Comparison of ENCODE assay signal across 8 cellular contexts in the genomic region with DNA sequence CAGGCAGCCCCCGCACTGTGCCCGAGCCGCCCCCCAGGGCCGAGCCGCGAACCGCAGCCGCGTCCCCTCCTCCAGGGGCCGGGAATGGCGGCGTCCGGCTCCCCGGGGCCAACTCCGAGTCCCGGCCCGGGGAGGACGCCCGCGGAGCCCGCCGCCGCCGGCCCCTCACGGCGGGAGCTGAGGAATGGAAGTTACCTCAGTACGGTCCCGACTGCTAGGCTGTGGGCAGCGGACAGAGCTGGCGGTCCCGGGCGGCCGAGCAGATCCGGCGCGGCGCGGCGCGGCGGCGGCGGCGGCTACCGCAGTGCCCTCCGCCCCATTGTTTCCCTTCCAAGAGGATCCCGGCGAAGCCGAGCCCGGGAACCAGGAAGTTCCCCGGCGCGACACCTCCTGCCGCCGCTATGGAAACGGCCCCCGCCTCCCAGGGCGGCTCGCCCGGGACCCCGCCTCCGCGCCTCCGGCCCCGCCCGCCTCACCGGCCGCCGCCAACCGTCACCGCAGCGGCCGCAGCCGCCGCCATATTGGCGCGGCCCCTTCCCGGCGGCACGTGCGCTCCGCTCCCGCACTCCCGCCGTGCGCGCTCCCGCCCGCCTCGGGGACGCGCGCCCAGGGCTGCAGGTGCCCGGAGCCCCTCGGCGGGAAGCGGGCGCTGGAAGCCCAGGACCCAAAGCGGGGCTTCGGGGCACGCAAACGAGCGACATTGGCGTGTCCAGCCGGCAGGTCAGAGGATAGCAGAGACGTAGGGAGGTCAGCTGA. TPM values are rescaled to one million over a fixed set of nuclear protein-coding genes. Genes with fewer than 3 reads are reported as not detected.
DNase-seq lines count a peak whose midpoint lies in the region; ATAC-seq and TF ChIP-seq lines count a peak whose summit lies in the region.

TSS of gene USP6NL (minus strand) at position 403 of the 756 bp plus-strand sequence. CDS start 14,016 bp downstream, outside the sequence.

- under 1% methylated on average over 68 of the region's 106 CpGs for WGBS in smooth muscle cell (ENCODE audit: low lambda C conversion rate)

- H3K4me1 ChIP-seq in smooth muscle cell (ENCODE audit: low read depth) = peaks cover 19% of the 10 kb centered on the region

- H3K36me3 Mint-ChIP-seq in central memory CD8-positive, alpha-beta T cell (ENCODE audit: insufficient read depth) = peaks cover 6% of the 10 kb centered on the region

- peaks cover 21% of the 10 kb centered on the region for H3K4me1 Mint-ChIP-seq in central memory CD8-positive, alpha-beta T cell

- H4K20me1 ChIP-seq in smooth muscle cell (ENCODE audit: low read depth) = peaks cover 37% of the 10 kb centered on the region

- H3K4me2 ChIP-seq in smooth muscle cell = peak within 1 kb of the TSS; percentile 95

- H3K27ac ChIP-seq in smooth muscle cell (ENCODE audit: low read depth) = peak within 1 kb of the TSS; percentile 68

- ATAC-seq in HG02840 (IDR thresholded peaks at IDR 0.05; ENCODE audit: low FRiP score, unreplicated experiment) = peak; percentile 60
- ATAC-seq in central memory CD8-positive, alpha-beta T cell (replicated peaks; ENCODE audit: extremely low read depth, poor library complexity, severe bottlenecking) = peak; percentile 50

- H3K36me3 ChIP-seq in smooth muscle cell (ENCODE audit: low read depth) = no peaks in the 10 kb centered on the region

- H3F3A ChIP-seq in smooth muscle cell (ENCODE audit: low read depth) = peaks cover 28% of the 10 kb centered on the region

- DNase-seq in NCI-H2081 (lab: John Stamatoyannopoulos, UW) = peak; percentile 75 to 88
- DNase-seq in NCI-H2081 treated with DMSO at 0.1 percent for 48 hours (lab: John Stamatoyannopoulos, UW) = no peak
- peak; percentile 40 for DNase-seq in NCI-H1694 (lab: John Stamatoyannopoulos, UW)
- DNase-seq in central memory CD8-positive, alpha-beta T cell (ENCODE audit: low spot score in 2 of 2) = peak; percentile 22 to 26
- DNase-seq in iris pigment epithelial cell (ENCODE audit: low read depth) = peak; percentile 77
- peak; percentile 52 for DNase-seq in smooth muscle cell (lab: John Stamatoyannopoulos, UW; ENCODE audit: unreplicated experiment)

- H3K4me3 Mint-ChIP-seq in central memory CD8-positive, alpha-beta T cell = peak within 1 kb of the TSS; percentile 86

- TF ChIP-seq CTCF in WI38 (IDR thresholded peaks at IDR 0.05; ENCODE audit: low read depth, low read length) = no peak
- TF ChIP-seq CTCF in smooth muscle cell (IDR thresholded peaks at IDR 0.05; ENCODE audit: borderline replicate concordance, insufficient read depth, poor library complexity, severe bottlenecking) = no peak

- peaks cover 41% of the 10 kb centered on the region for H3K79me2 ChIP-seq in smooth muscle cell (ENCODE audit: low read depth)

- no peaks in the 10 kb centered on the region for H3K27me3 ChIP-seq in smooth muscle cell (ENCODE audit: low read depth)

- peak within 1 kb of the TSS; percentile 87 for H2AFZ ChIP-seq in smooth muscle cell (ENCODE audit: low read depth)

- H3K4me3 ChIP-seq in WI38 (ENCODE audit: low read depth, low read length) (peak within 1 kb of the TSS; percentile 92), smooth muscle cell (peak within 1 kb of the TSS; percentile 89)

- peak within 1 kb of the TSS; percentile 62 for H3K27ac Mint-ChIP-seq in central memory CD8-positive, alpha-beta T cell (ENCODE audit: low read depth)

- peak within 1 kb of the TSS; percentile 93 for H3K9ac ChIP-seq in smooth muscle cell (ENCODE audit: low read depth)

- H3K9me3 Mint-ChIP-seq in central memory CD8-positive, alpha-beta T cell = no peaks in the 10 kb centered on the region

- H3K9me3 ChIP-seq in smooth muscle cell (replicated peaks; ENCODE audit: low read depth) = no peaks in the 10 kb centered on the region

- peaks cover 19% of the 10 kb centered on the region for H3K27me3 Mint-ChIP-seq in central memory CD8-positive, alpha-beta T cell

RNA-seq across cellular contexts. Expression of gene USP6NL, which starts in this region (rescaled TPM):
- 32.8 and 34.0 TPM in 2 replicates for total RNA-seq in smooth muscle cell
- polyA plus RNA-seq in smooth muscle cell = 12.0 and 16.1 TPM in 2 replicates
